In the genomic region with DNA sequence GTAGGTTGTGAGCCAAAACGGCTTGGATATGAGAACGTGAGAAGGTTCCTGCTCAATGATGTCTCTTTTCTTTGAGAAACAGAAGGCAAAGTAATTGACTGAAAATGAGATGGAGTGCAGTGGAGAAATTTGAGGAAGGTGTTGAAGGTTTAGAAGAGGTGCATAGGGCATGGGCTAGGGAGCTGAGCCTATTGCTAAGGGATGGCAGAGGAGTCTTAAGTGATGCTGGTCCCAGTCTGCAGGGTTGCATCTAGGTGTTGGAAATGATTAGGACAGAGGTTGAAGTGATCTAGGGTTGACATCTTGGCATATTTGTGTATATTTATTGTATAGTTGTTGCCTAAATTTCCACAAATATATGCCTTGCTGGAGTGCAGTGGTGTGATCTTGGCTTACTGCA, we compare ENCODE assay signal across 14 cellular contexts. TPM values are rescaled to one million over a fixed set of nuclear protein-coding genes. Genes with fewer than 3 reads are reported as not detected.
A peak's percentile ranks its signal among the peaks of the same experiment; 100 is the strongest.
DNase-seq lines count a peak whose midpoint lies in the region; ATAC-seq and TF ChIP-seq lines count a peak whose summit lies in the region.
"Had no signal": no experiment of that assay in that cellular context is flagged by ENCODE, and none has a peak within 500 bp of the region (broad histone marks: within the 10 kb centered on the region; RNA-seq: fewer than 3 reads in every experiment).

No MANE protein-coding gene starts in this region.

- peaks cover 2% of the 10 kb centered on the region for H3K36me3 ChIP-seq in lower lobe of right lung
- H3K36me3 ChIP-seq: gastrocnemius medialis had no signal

- peaks cover 68% of the 10 kb centered on the region for H3K36me3 Mint-ChIP-seq in stimulated activated naive CD8-positive, alpha-beta T cell treated with anti-CD3 and anti-CD28 coated beads, Interleukin-15, Interleukin-2, amounts not matched to agents 100 ng/mL and 50 ng/mL, for 24 hours (ENCODE audit: low read depth)
- H3K36me3 Mint-ChIP-seq in activated B cell treated with CpG ODN at 0.5 μM for 24 hours (ENCODE audit: low read depth) = peaks cover 64% of the 10 kb centered on the region

- H3K9me3 Mint-ChIP-seq in stimulated activated naive CD8-positive, alpha-beta T cell treated with anti-CD3 and anti-CD28 coated beads, Interleukin-15, Interleukin-2, amounts not matched to agents 100 ng/mL and 50 ng/mL, for 24 hours = no peaks in the 10 kb centered on the region
- no peaks in the 10 kb centered on the region for H3K9me3 Mint-ChIP-seq in activated B cell treated with CpG ODN at 0.5 μM for 24 hours

- TF ChIP-seq CTCF in activated B cell treated with CpG ODN at 0.5 μM for 24 hours (IDR thresholded peaks at IDR 0.05) = no peak
- TF ChIP-seq CTCF in lower lobe of right lung (IDR thresholded peaks at IDR 0.05) = no peak

- no peak for ATAC-seq in stimulated activated naive CD8-positive, alpha-beta T cell treated with anti-CD3 and anti-CD28 coated beads, Interleukin-15, Interleukin-2, amounts not matched to agents 100 U/mL and 50 U/mL, for 24 hours
- ATAC-seq in activated B cell treated with CpG ODN at 0.5 μM for 24 hours (ENCODE audit: low read depth) (no peak), lower lobe of right lung (no peak), HG02642 (IDR thresholded peaks at IDR 0.05; ENCODE audit: poor library complexity, unreplicated experiment) (no peak), HG03442 (IDR thresholded peaks at IDR 0.05; ENCODE audit: unreplicated experiment) (no peak)
- ATAC-seq: gastrocnemius medialis had no signal

- H3K27ac ChIP-seq in lower lobe of right lung = peak overlapping the region; percentile 66

- H3K4me1 ChIP-seq in lower lobe of right lung = peaks cover 51% of the 10 kb centered on the region

- peaks cover 4% of the 10 kb centered on the region for H3K27me3 Mint-ChIP-seq in stimulated activated naive CD8-positive, alpha-beta T cell treated with anti-CD3 and anti-CD28 coated beads, Interleukin-15, Interleukin-2, amounts not matched to agents 100 ng/mL and 50 ng/mL, for 24 hours
- H3K27me3 Mint-ChIP-seq in activated B cell treated with CpG ODN at 0.5 μM for 24 hours = no peaks in the 10 kb centered on the region

- H3K27me3 ChIP-seq in lower lobe of right lung (ENCODE audit: low read depth) = no peaks in the 10 kb centered on the region
- H3K27me3 ChIP-seq: gastrocnemius medialis had no signal

- CTCF ChIA-PET in activated B cell treated with CpG ODN at 0.5 μM for 24 hours (lab: Charles Lee) = interaction anchor here (1.1 to 5.4 kb wide), 5 partner anchors 14 to 293 kb away, joined by 3 to 167 read pairs (median 6); no protein-coding TSS in a partner anchor

- no peaks in the 10 kb centered on the region for H3K9me3 ChIP-seq in lower lobe of right lung
- H3K9me3 ChIP-seq: gastrocnemius medialis had no signal

- POLR2A ChIA-PET in activated B cell treated with CpG ODN at 0.5 μM for 24 hours (lab: Charles Lee) = interaction anchor here (0.7 to 17.6 kb wide), 11 partner anchors 8 to 26 kb away, joined by 3 to 424 read pairs (median 8); a partner anchor contains a TSS

- H3K4me1 Mint-ChIP-seq in stimulated activated naive CD8-positive, alpha-beta T cell treated with anti-CD3 and anti-CD28 coated beads, Interleukin-15, Interleukin-2, amounts not matched to agents 100 ng/mL and 50 ng/mL, for 24 hours (ENCODE audit: low read depth) = peaks cover 85% of the 10 kb centered on the region
- peaks cover 75% of the 10 kb centered on the region for H3K4me1 Mint-ChIP-seq in activated B cell treated with CpG ODN at 0.5 μM for 24 hours

- H3K4me3 Mint-ChIP-seq in stimulated activated naive CD8-positive, alpha-beta T cell treated with anti-CD3 and anti-CD28 coated beads, Interleukin-15, Interleukin-2, amounts not matched to agents 100 ng/mL and 50 ng/mL, for 24 hours = peak overlapping the region; percentile 99
- H3K4me3 Mint-ChIP-seq in activated B cell treated with CpG ODN at 0.5 μM for 24 hours = peak overlapping the region; percentile 98

- no peak for DNase-seq in stimulated activated naive CD8-positive, alpha-beta T cell treated with anti-CD3 and anti-CD28 coated beads, Interleukin-15, Interleukin-2, amounts not matched to agents 100 U/mL and 50 U/mL, for 24 hours
- DNase-seq in activated B cell treated with CpG ODN at 0.5 μM for 24 hours (no peak), lower lobe of right lung (no peak)
- DNase-seq in stimulated activated CD4-positive, alpha-beta T cell treated with anti-CD3 and anti-CD28 coated beads, Interleukin-2, amount 100 ng/mL, for 48 hours = no peak
- DNase-seq in central memory CD4-positive, alpha-beta T cell = no peak
- DNase-seq: activated CD4-positive, CD25-positive, alpha-beta regulatory T cell treated with anti-CD3 and anti-CD28 coated beads, Interleukin-2, amount 50 U/mL, for 72 hours; dermis blood vessel endothelial cell; gastrocnemius medialis; kidney glomerular epithelial cell; NCI-H526 treated with DMSO at 0.1 percent for 48 hours had no signal

- intact Hi-C loops in activated B cell treated with CpG ODN at 0.5 μM for 24 hours (cut with micrococcal nuclease) = no loop called here
- intact Hi-C loops in lower lobe of right lung (cut with DNase I) = no loop called here

- H3K27ac Mint-ChIP-seq in stimulated activated naive CD8-positive, alpha-beta T cell treated with anti-CD3 and anti-CD28 coated beads, Interleukin-15, Interleukin-2, amounts not matched to agents 100 ng/mL and 50 ng/mL, for 24 hours = peak overlapping the region; percentile 98
- peak overlapping the region; percentile 98 for H3K27ac Mint-ChIP-seq in activated B cell treated with CpG ODN at 0.5 μM for 24 hours

- H3K4me3 ChIP-seq in lower lobe of right lung = peak overlapping the region; percentile 58
- H3K4me3 ChIP-seq: gastrocnemius medialis, smooth muscle cell had no signal

RNA-seq across cellular contexts. Expression of a gene that starts 2.3 kb away (rescaled TPM):
- total RNA-seq in activated B cell treated with CpG ODN at 0.5 μM for 24 hours = 236 and 270 TPM in 2 replicates
- total RNA-seq in lower lobe of right lung = 17.8 TPM

RNA-seq across cellular contexts. Expression of a gene that starts 27.5 kb away (rescaled TPM):
- total RNA-seq in activated B cell treated with CpG ODN at 0.5 μM for 24 hours (27.1 and 34.9 TPM in 2 replicates), lower lobe of right lung (46.0 TPM)

Comparison
In these comparisons a context has a peak if more than half of its experiments do, and no peak if none do; other contexts are left out.
1. RNA of a gene that starts 2.3 kb away (total RNA-seq): 236 to 270 TPM in activated B cell treated with CpG ODN at 0.5 μM for 24 hours; 17.8 TPM in lower lobe of right lung (single experiment); every median in the first group is over 10 times any median in the second.